Comparison of ENCODE assay signal across 13 cellular contexts in the genomic region with DNA sequence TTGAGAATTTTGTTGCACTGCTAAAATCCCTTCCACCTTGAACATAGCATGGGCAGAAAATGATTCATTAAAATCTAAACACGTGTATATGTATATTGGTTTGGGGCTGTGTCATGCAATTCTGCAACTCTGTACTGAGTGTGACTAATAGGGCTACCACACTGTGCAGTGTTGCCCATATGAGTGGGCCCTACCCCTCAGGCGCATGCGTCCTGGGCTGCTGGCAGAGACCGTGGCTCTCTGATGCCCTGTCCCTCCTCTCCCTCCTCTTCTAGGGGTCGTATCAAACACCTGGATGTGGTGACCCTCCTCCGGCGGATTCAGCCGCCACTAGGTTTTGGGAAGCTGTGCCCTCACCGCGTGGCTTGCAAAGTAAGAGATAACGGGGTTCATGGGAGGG.
"Had no signal": no experiment of that assay in that cellular context is flagged by ENCODE, and none has a peak within 500 bp of the region (broad histone marks: within the 10 kb centered on the region; RNA-seq: fewer than 3 reads in every experiment).

No MANE protein-coding gene starts in this region.

- H3K36me3 ChIP-seq: ovary had no signal

- H3K27me3 ChIP-seq: ovary, tibial artery, vagina had no signal

- H3K27ac ChIP-seq: ovary, tibial artery, vagina, VCaP had no signal

- H3K4me3 Mint-ChIP-seq: activated T-helper 1 cell treated with anti-CD3 and anti-CD28 coated beads, Interleukin-12 subunit alpha, Interleukin-12 subunit beta, Interleukin-2, Interleukin-4 antibody, amounts not matched to agents 30 ng/mL and 10 ng/mL and 1 ng/mL, durations not matched to agents 14 hours and 24 hours and 36 hours; neural crest cell; T-helper 2 cell treated with Interferon-gamma antibody and Interleukin-4, amounts not matched to agents 5 μg/mL and 100 μg/mL, for 36 hours had no signal

- DNase-seq: activated CD4-positive, alpha-beta T cell treated with anti-CD3 and anti-CD28 coated beads for 4 hours; activated CD8-positive, alpha-beta memory T cell treated with anti-CD3 and anti-CD28 coated beads, Interleukin-2, amount 50 U/mL, for 48 hours; activated naive CD4-positive, alpha-beta T cell; stimulated activated CD4-positive, alpha-beta T cell treated with anti-CD3 and anti-CD28 coated beads, Interleukin-12 subunit alpha, Interleukin-12 subunit beta, amount 100 ng/mL, for 4 hours; stimulated activated CD4-positive, alpha-beta T cell treated with anti-CD3 and anti-CD28 coated beads, Interleukin-2, amount 100 ng/mL, for 24 hours had no signal

- H3K9me3 ChIP-seq: ovary, tibial artery, vagina had no signal

- H3K4me1 ChIP-seq: tibial artery, vagina had no signal

- ATAC-seq: esophagus mucosa had no signal

- H3K4me3 ChIP-seq: ovary, tibial artery, vagina had no signal

- H3K27ac Mint-ChIP-seq: activated T-helper 1 cell treated with anti-CD3 and anti-CD28 coated beads, Interleukin-12 subunit alpha, Interleukin-12 subunit beta, Interleukin-2, Interleukin-4 antibody, amounts not matched to agents 30 ng/mL and 10 ng/mL and 1 ng/mL, durations not matched to agents 14 hours and 24 hours and 36 hours; T-helper 2 cell treated with Interferon-gamma antibody and Interleukin-4, amounts not matched to agents 5 μg/mL and 100 μg/mL, for 36 hours had no signal

- H3K9me3 Mint-ChIP-seq: activated T-helper 1 cell treated with anti-CD3 and anti-CD28 coated beads, Interleukin-12 subunit alpha, Interleukin-12 subunit beta, Interleukin-2, Interleukin-4 antibody, amounts not matched to agents 30 ng/mL and 10 ng/mL and 1 ng/mL, durations not matched to agents 14 hours and 24 hours and 36 hours; neural crest cell; T-helper 2 cell treated with Interferon-gamma antibody and Interleukin-4, amounts not matched to agents 5 μg/mL and 100 μg/mL, for 36 hours had no signal

- H3K4me1 Mint-ChIP-seq: neural crest cell had no signal
